8 cellular contexts compared by ENCODE assay signal in genomic region chr15:70096215-70096974, GRCh38. TPM values are rescaled to one million over a fixed set of nuclear protein-coding genes. Genes with fewer than 3 reads are reported as not detected.
DNase-seq lines count a peak whose midpoint lies in the region; TF ChIP-seq lines count a peak whose summit lies in the region.

No MANE protein-coding gene starts in this region.

- H3K27me3 ChIP-seq in fibroblast of lung (ENCODE audit: control insufficient read depth, insufficient read depth, low read length) (no peaks in the 10 kb centered on the region), ovary (no peaks in the 10 kb centered on the region), uterus (no peaks in the 10 kb centered on the region)

- no peak for TF ChIP-seq EP300 in ovary (IDR thresholded peaks at IDR 0.05)

- TF ChIP-seq CTCF in fibroblast of lung (conservative IDR thresholded peaks at IDR 0.05 in 1 of 2, IDR thresholded peaks at IDR 0.05 in 1 of 2; ENCODE audit: low read depth in 1 of 2, low read length in 2 of 2) (no peak), ovary (IDR thresholded peaks at IDR 0.05) (no peak), uterus (IDR thresholded peaks at IDR 0.05) (no peak)

- peak; percentile 19 for DNase-seq in DMS79 treated with DMSO at 0.1 percent for 48 hours (lab: John Stamatoyannopoulos, UW)
- no peak for DNase-seq in DMS79 (lab: John Stamatoyannopoulos, UW)
- peak; percentile 55 for DNase-seq in NCI-H2171 treated with DMSO at 0.1 percent for 48 hours (lab: John Stamatoyannopoulos, UW)
- DNase-seq in activated T-cell treated with anti-CD3 and anti-CD28 coated beads for 4 hours, result peak; percentile 60
- DNase-seq in fibroblast of lung (ENCODE audit: low read depth in 2 of 2), result peak; percentile 55 to 59
- DNase-seq in ovary, result peak; percentile 61 to 79 (median 68)
- DNase-seq in uterus, result peak; percentile 64
- DNase-seq in cortex of kidney (lab: John Stamatoyannopoulos, UW), result no peak

- intact Hi-C loops in ovary (cut with DNase I) (loop anchor here in 1 of 4 donors (10.0 kb wide), 1 partner anchor 158 kb away; no protein-coding TSS in a partner anchor), uterus (cut with DNase I; ENCODE audit: low total_unique reads) (loop anchor here (10.0 kb wide), 1 partner anchor 368 kb away; no protein-coding TSS in a partner anchor)

- H3K4me3 ChIP-seq in fibroblast of lung (replicated peaks in 1 of 4; ENCODE audit: control extremely low read depth in 1 of 4, insufficient read depth in 1 of 4, low read depth in 3 of 4, low read length in 4 of 4) (peak overlapping the region; percentile 82 to 91 (median 86)), ovary (peak overlapping the region; percentile 65), uterus (peak overlapping the region; percentile 68 to 76)

- H4K20me1 ChIP-seq in fibroblast of lung (ENCODE audit: control insufficient read depth, extremely low read depth, insufficient read depth, low read length), result no peaks in the 10 kb centered on the region

- H3K4me1 ChIP-seq in fibroblast of lung (ENCODE audit: control insufficient read depth, extremely low read depth, insufficient read depth, low read length), result peaks cover 22% of the 10 kb centered on the region
- H3K4me1 ChIP-seq in ovary (ENCODE audit: insufficient read depth), result peaks cover 30% of the 10 kb centered on the region
- peaks cover 0 to 9% of the 10 kb centered on the region in 2 donors for H3K4me1 ChIP-seq in uterus

- peak overlapping the region; percentile 75 for H3K9ac ChIP-seq in fibroblast of lung (ENCODE audit: insufficient read depth, low read length)

- peak overlapping the region; percentile 55 for H2AFZ ChIP-seq in fibroblast of lung (ENCODE audit: low read length)

- H3K36me3 ChIP-seq in fibroblast of lung (ENCODE audit: control insufficient read depth, insufficient read depth, low read length) (no peaks in the 10 kb centered on the region), ovary (no peaks in the 10 kb centered on the region), uterus (no peaks in the 10 kb centered on the region)

- peak; percentile 9 for TF ChIP-seq POLR2A in ovary (IDR thresholded peaks at IDR 0.05)
- no peak for TF ChIP-seq POLR2A in uterus (IDR thresholded peaks at IDR 0.05)

- peaks cover 31% of the 10 kb centered on the region for H3K79me2 ChIP-seq in fibroblast of lung (ENCODE audit: control insufficient read depth, insufficient read depth, low read length)

- H3K4me2 ChIP-seq in fibroblast of lung (ENCODE audit: extremely low read depth, insufficient read depth, low read length), result peak overlapping the region; percentile 32

- H3K27ac ChIP-seq in fibroblast of lung (ENCODE audit: insufficient read depth, low read length), result peak overlapping the region; percentile 80
- peak overlapping the region; percentile 70 to 98 for H3K27ac ChIP-seq in ovary
- peak overlapping the region; percentile 94 to 99 for H3K27ac ChIP-seq in uterus

- no peaks in the 10 kb centered on the region for H3K9me3 ChIP-seq in fibroblast of lung (ENCODE audit: control insufficient read depth, insufficient read depth, low read depth, low read length)
- H3K9me3 ChIP-seq in ovary, result no peaks in the 10 kb centered on the region
- H3K9me3 ChIP-seq in uterus, result no peaks in the 10 kb centered on the region

- WGBS in ovary, 3 donors, result 1% methylated on average over 38 to 61 of the region's 61 CpGs

RNA-seq across cellular contexts. Expression of gene TLE3, which starts 1.3 kb away (rescaled TPM):
- 16.5 and 19.3 TPM in 2 replicates for total RNA-seq in fibroblast of lung
- 14.6 and 19.9 TPM in 2 replicates for polyA plus RNA-seq in fibroblast of lung
- 18.7 and 19.1 TPM in 2 replicates for polyA plus RNA-seq in fibroblast of lung (2012)
- 16.4 and 22.0 TPM in 2 replicates for polyA minus RNA-seq in fibroblast of lung (ENCODE audit: low replicate concordance)
- 10 to 100 TPM; 53.9 to 70.8 (median 62.4) TPM for total RNA-seq in ovary
- polyA plus RNA-seq in ovary, result 10 to 100 TPM; 17.5 to 24.4 TPM
- total RNA-seq in uterus, result 100 to 1,000 TPM in 1 of 4 donors, 10 to 100 TPM in 2, 1 to 10 TPM in 1; 7.4 to 244 (median 49.4) TPM

Comparison
In these comparisons a context has a peak if more than half of its experiments do, and no peak if none do; other contexts are left out.
1. DNase-seq: peak in DMS79 treated with DMSO at 0.1 percent for 48 hours (single experiment), NCI-H2171 treated with DMSO at 0.1 percent for 48 hours (single experiment), activated T-cell treated with anti-CD3 and anti-CD28 coated beads for 4 hours (single experiment), fibroblast of lung (2 of 2), ovary (5 of 5) and uterus (2 of 2); none in DMS79 (single experiment) and cortex of kidney (single experiment).
2. Peak in every context shown above with its lines, with median percentiles within 50 percentile points of each other: H3K27ac ChIP-seq and H3K4me3 ChIP-seq.